Comparison of ENCODE assay signal across 8 cellular contexts in the genomic region with DNA sequence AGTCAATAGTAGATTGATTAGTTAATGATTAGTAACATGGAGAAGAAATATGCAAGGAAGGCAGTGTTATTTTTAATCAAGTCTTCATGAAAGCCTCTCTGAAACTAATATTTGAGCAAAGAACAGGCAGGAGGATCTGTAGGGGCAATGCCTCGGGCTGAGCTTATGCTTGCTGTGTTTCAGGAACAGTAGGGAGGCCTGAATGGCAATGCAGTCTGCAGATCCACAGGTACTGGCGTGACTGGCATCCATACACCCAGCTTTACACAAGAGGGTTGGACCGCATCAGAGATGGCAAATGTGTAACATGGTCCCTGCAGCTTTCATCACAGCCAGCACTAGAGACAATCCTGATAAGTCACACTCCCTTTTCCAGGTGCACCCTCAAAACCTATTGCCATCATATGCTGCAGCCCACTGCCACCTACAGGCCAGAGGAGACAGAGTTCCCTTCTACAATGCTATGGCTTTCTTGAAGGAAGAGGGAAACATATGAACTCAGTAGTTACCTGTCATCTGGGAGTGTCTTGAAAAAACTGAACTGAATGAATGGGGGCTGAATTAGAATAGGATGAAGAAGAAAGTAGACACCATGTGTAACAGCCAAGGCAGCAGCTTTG.
DNase-seq lines count a peak whose midpoint lies in the region; ATAC-seq and TF ChIP-seq lines count a peak whose summit lies in the region.

No MANE protein-coding gene starts in this region.

- intact Hi-C loops in upper lobe of right lung (cut with DNase I) = no loop called here
- intact Hi-C loops in activated T-helper 1 cell treated with anti-CD3 and anti-CD28 coated beads, Interleukin-12 subunit alpha, Interleukin-12 subunit beta, Interleukin-2, Interleukin-4 antibody, amounts not matched to agents 30 ng/mL and 10 ng/mL and 1 ng/mL, durations not matched to agents 14 hours and 24 hours and 36 hours (cut with micrococcal nuclease) = no loop called here

- H3K4me1 Mint-ChIP-seq in GM23338 = no peaks in the 10 kb centered on the region
- H3K4me1 Mint-ChIP-seq in activated T-helper 1 cell treated with anti-CD3 and anti-CD28 coated beads, Interleukin-12 subunit alpha, Interleukin-12 subunit beta, Interleukin-2, Interleukin-4 antibody, amounts not matched to agents 30 ng/mL and 10 ng/mL and 1 ng/mL, durations not matched to agents 14 hours and 24 hours and 36 hours (ENCODE audit: low read depth) = no peaks in the 10 kb centered on the region

- no peaks in the 10 kb centered on the region for H3K36me3 Mint-ChIP-seq in GM23338 (ENCODE audit: low read depth)
- H3K36me3 Mint-ChIP-seq in activated T-helper 1 cell treated with anti-CD3 and anti-CD28 coated beads, Interleukin-12 subunit alpha, Interleukin-12 subunit beta, Interleukin-2, Interleukin-4 antibody, amounts not matched to agents 30 ng/mL and 10 ng/mL and 1 ng/mL, durations not matched to agents 14 hours and 24 hours and 36 hours (ENCODE audit: low read depth) = no peaks in the 10 kb centered on the region

- H4K20me1 ChIP-seq in GM23338 (replicated peaks; ENCODE audit: insufficient read depth) = no peaks in the 10 kb centered on the region

- H3K4me1 ChIP-seq in GM23338 (ENCODE audit: insufficient read depth) = no peaks in the 10 kb centered on the region
- H3K4me1 ChIP-seq in upper lobe of right lung = no peaks in the 10 kb centered on the region

- H3K36me3 ChIP-seq in GM23338 (ENCODE audit: insufficient read depth) = no peaks in the 10 kb centered on the region
- no peaks in the 10 kb centered on the region for H3K36me3 ChIP-seq in upper lobe of right lung

- no peaks in the 10 kb centered on the region for H3K27me3 Mint-ChIP-seq in GM23338 (ENCODE audit: insufficient read depth, low read depth, poor library complexity)
- H3K27me3 Mint-ChIP-seq in activated T-helper 1 cell treated with anti-CD3 and anti-CD28 coated beads, Interleukin-12 subunit alpha, Interleukin-12 subunit beta, Interleukin-2, Interleukin-4 antibody, amounts not matched to agents 30 ng/mL and 10 ng/mL and 1 ng/mL, durations not matched to agents 14 hours and 24 hours and 36 hours (ENCODE audit: insufficient read depth) = peaks cover 1% of the 10 kb centered on the region

- H3K9me3 ChIP-seq in upper lobe of right lung = no peaks in the 10 kb centered on the region

- H3K27me3 ChIP-seq in GM23338 (ENCODE audit: insufficient read depth) (no peaks in the 10 kb centered on the region), upper lobe of right lung (no peaks in the 10 kb centered on the region)

- peaks cover 6% of the 10 kb centered on the region; the same call in 2 of the 3 replicates for H3K9me3 Mint-ChIP-seq in GM23338
- H3K9me3 Mint-ChIP-seq in activated T-helper 1 cell treated with anti-CD3 and anti-CD28 coated beads, Interleukin-12 subunit alpha, Interleukin-12 subunit beta, Interleukin-2, Interleukin-4 antibody, amounts not matched to agents 30 ng/mL and 10 ng/mL and 1 ng/mL, durations not matched to agents 14 hours and 24 hours and 36 hours = no peaks in the 10 kb centered on the region

- DNase-seq in GM12864 (ENCODE audit: low read depth) = peak; percentile 16
- peak; percentile 80 for DNase-seq in GM23338 (ENCODE audit: low spot score)
- peak; percentile 9 for DNase-seq in NCI-H1092 (lab: John Stamatoyannopoulos, UW)
- peak; percentile 1 for DNase-seq in amniotic epithelial cell (ENCODE audit: low read depth)
- peak; percentile 34 for DNase-seq in iris pigment epithelial cell (ENCODE audit: low read depth)
- DNase-seq in upper lobe of right lung = no peak
- no peak for DNase-seq in activated T-helper 1 cell treated with anti-CD3 and anti-CD28 coated beads, Interleukin-12 subunit alpha, Interleukin-12 subunit beta, Interleukin-2, Interleukin-4 antibody, amounts not matched to agents 30 ng/mL and 10 ng/mL and 1 ng/mL, durations not matched to agents 14 hours and 24 hours and 36 hours (ENCODE audit: low spot score)

- no peaks in the 10 kb centered on the region for H3K9me2 ChIP-seq in GM23338 (ENCODE audit: insufficient read depth)

- H3K79me2 ChIP-seq in GM23338 (replicated peaks; ENCODE audit: insufficient read depth) = no peaks in the 10 kb centered on the region

- no peak overlapping the region for H3K27ac Mint-ChIP-seq in GM23338
- no peak overlapping the region for H3K27ac Mint-ChIP-seq in activated T-helper 1 cell treated with anti-CD3 and anti-CD28 coated beads, Interleukin-12 subunit alpha, Interleukin-12 subunit beta, Interleukin-2, Interleukin-4 antibody, amounts not matched to agents 30 ng/mL and 10 ng/mL and 1 ng/mL, durations not matched to agents 14 hours and 24 hours and 36 hours

- H3K4me3 ChIP-seq in GM12864 (ENCODE audit: low read depth, low read length) (no peak overlapping the region), GM23338 (no peak overlapping the region), upper lobe of right lung (no peak overlapping the region)

- ATAC-seq in GM23338 = peak; percentile 97
- ATAC-seq in upper lobe of right lung = no peak
- ATAC-seq in HG03520 (IDR thresholded peaks at IDR 0.05; ENCODE audit: unreplicated experiment) = no peak

- no peak overlapping the region for H3K4me2 ChIP-seq in GM23338

- H3F3A ChIP-seq in GM23338 (replicated peaks; ENCODE audit: low read depth) = no peaks in the 10 kb centered on the region

- peak; percentile 81 for TF ChIP-seq CTCF in GM12864 (IDR thresholded peaks at IDR 0.05; ENCODE audit: low read depth, low read length, missing control alignments)
- TF ChIP-seq CTCF in GM23338 (conservative IDR thresholded peaks at IDR 0.05; ENCODE audit: low read depth in 2 of 2) = peak; percentile 86 to 96
- peak; percentile 51 for TF ChIP-seq CTCF in upper lobe of right lung (IDR thresholded peaks at IDR 0.05)

- H2AFZ ChIP-seq in GM23338 = 0 out of 2 replicates have a peak overlapping the region, but pooled peaks have one; percentile 34

- no peak overlapping the region for H3K4me3 Mint-ChIP-seq in GM23338
- no peak overlapping the region for H3K4me3 Mint-ChIP-seq in activated T-helper 1 cell treated with anti-CD3 and anti-CD28 coated beads, Interleukin-12 subunit alpha, Interleukin-12 subunit beta, Interleukin-2, Interleukin-4 antibody, amounts not matched to agents 30 ng/mL and 10 ng/mL and 1 ng/mL, durations not matched to agents 14 hours and 24 hours and 36 hours

- H3K27ac ChIP-seq in GM23338 (ENCODE audit: low read depth) = no peak overlapping the region
- H3K27ac ChIP-seq in upper lobe of right lung = no peak overlapping the region

TF ChIP-seq in GM23338, 12 proteins besides CTCF, POLR2A, EP300 and RAD21:
- TF ChIP-seq JUNB (IDR thresholded peaks at IDR 0.05; ENCODE audit: unreplicated experiment) (no peak), ETS1 (IDR thresholded peaks at IDR 0.05) (no peak), POLR2AphosphoS5 (IDR thresholded peaks at IDR 0.05; ENCODE audit: low read depth) (no peak), STAT1 (IDR thresholded peaks at IDR 0.05; ENCODE audit: unreplicated experiment) (no peak), CREB1 (CRISPR knock-in tag; IDR thresholded peaks at IDR 0.05; ENCODE audit: low read depth) (no peak)

Comparison
In these comparisons a context has a peak if more than half of its experiments do, and no peak if none do; other contexts are left out.
1. DNase-seq: peak in GM12864 (single experiment), GM23338 (single experiment), NCI-H1092 (single experiment), amniotic epithelial cell (single experiment) and iris pigment epithelial cell (single experiment); none in upper lobe of right lung (single experiment) and activated T-helper 1 cell treated with anti-CD3 and anti-CD28 coated beads, Interleukin-12 subunit alpha, Interleukin-12 subunit beta, Interleukin-2, Interleukin-4 antibody, amounts not matched to agents 30 ng/mL and 10 ng/mL and 1 ng/mL, durations not matched to agents 14 hours and 24 hours and 36 hours (single experiment).
2. Peak in every context shown above with its lines, with median percentiles within 50 percentile points of each other: CTCF ChIP-seq.